19 cellular contexts compared by ENCODE assay signal in genomic region chr6:130908188-130908587, GRCh38.
DNase-seq lines count a peak whose midpoint lies in the region; ATAC-seq and TF ChIP-seq lines count a peak whose summit lies in the region.
"Had no signal": no experiment of that assay in that cellular context is flagged by ENCODE, and none has a peak within 500 bp of the region (broad histone marks: within the 10 kb centered on the region; RNA-seq: fewer than 3 reads in every experiment).

No MANE protein-coding gene starts in this region.

- H3K9ac ChIP-seq in adipocyte (ENCODE audit: low read length), result no peak overlapping the region
- H3K9ac ChIP-seq: parathyroid adenoma had no signal

- CTCF ChIA-PET in Caco-2 (lab: Charles Lee), result no interaction called here

- peaks cover 9% of the 10 kb centered on the region for H3K9me3 ChIP-seq in adipocyte (ENCODE audit: control insufficient read depth, low read length)
- no peaks in the 10 kb centered on the region for H3K9me3 ChIP-seq in Caco-2
- no peaks in the 10 kb centered on the region for H3K9me3 ChIP-seq in body of pancreas

- no peak overlapping the region for H3K27ac ChIP-seq in body of pancreas
- H3K27ac ChIP-seq: parathyroid adenoma had no signal

- DNase-seq in GM20000 (ENCODE audit: low spot score) (peak; percentile 13), adipocyte (ENCODE audit: low read depth) (peak; percentile 41), Caco-2 (no peak), body of pancreas (no peak), NCI-H2029 treated with DMSO at 0.1 percent for 48 hours (lab: John Stamatoyannopoulos, UW) (no peak), SK-N-DZ (ENCODE audit: low spot score) (no peak)
- DNase-seq: activated naive CD8-positive, alpha-beta T cell treated with anti-CD3 and anti-CD28 coated beads, Interleukin-2, amount 50 U/mL, for 24 hours; activated T-cell treated with anti-CD3 and anti-CD28 coated beads, Interleukin-2, amount 50 U/mL, for 1 hour; cerebellar nuclear complex; glutamatergic neuron; HCEC 1CT; Karpas-422; kidney; NCI-H524; T-helper 1 cell had no signal

- TF ChIP-seq CTCF in GM20000 (IDR thresholded peaks at IDR 0.05; ENCODE audit: extremely low read depth, missing control alignments), result no peak
- TF ChIP-seq CTCF in Caco-2 (IDR thresholded peaks at IDR 0.05; ENCODE audit: insufficient read depth in 1 of 2, low read depth in 1 of 2, low read length in 1 of 2, severe bottlenecking in 1 of 2, unreplicated experiment in 1 of 2), result no peak
- no peak for TF ChIP-seq CTCF in body of pancreas (IDR thresholded peaks at IDR 0.05)

- ATAC-seq in GM18502 (IDR thresholded peaks at IDR 0.05; ENCODE audit: poor library complexity, unreplicated experiment) (peak; percentile 74), HG02852 (IDR thresholded peaks at IDR 0.05; ENCODE audit: unreplicated experiment) (peak; percentile 77), body of pancreas (no peak)
- ATAC-seq: activated naive CD8-positive, alpha-beta T cell treated with anti-CD3 and anti-CD28 coated beads, Interleukin-2, amount 50 U/mL, for 24 hours had no signal

- H3K27ac Mint-ChIP-seq in Caco-2 (ENCODE audit: unreplicated experiment), result no peak overlapping the region
- H3K27ac Mint-ChIP-seq: activated naive CD8-positive, alpha-beta T cell treated with anti-CD3 and anti-CD28 coated beads, Interleukin-2, amount 50 U/mL, for 24 hours had no signal

- H3K4me1 Mint-ChIP-seq in Caco-2 (ENCODE audit: low read depth, unreplicated experiment), result no peaks in the 10 kb centered on the region

- H3K36me3 ChIP-seq in adipocyte (ENCODE audit: control insufficient read depth, insufficient read depth, low read length, severe bottlenecking) (no peaks in the 10 kb centered on the region), Caco-2 (ENCODE audit: control insufficient read depth, insufficient read depth, low read length) (no peaks in the 10 kb centered on the region), body of pancreas (replicated peaks in 1 of 2; ENCODE audit: insufficient read depth in 1 of 2, low read depth in 2 of 2) (no peaks in the 10 kb centered on the region)

- H3K4me3 ChIP-seq in adipocyte (ENCODE audit: low read length) (no peak overlapping the region), Caco-2 (ENCODE audit: low read depth, low read length) (no peak overlapping the region), body of pancreas (no peak overlapping the region)
- H3K4me3 ChIP-seq: smooth muscle cell had no signal

- H3K27me3 ChIP-seq in adipocyte (replicated peaks; ENCODE audit: control insufficient read depth, insufficient read depth, low read length) (no peaks in the 10 kb centered on the region), Caco-2 (replicated peaks; ENCODE audit: control insufficient read depth, insufficient read depth, low read length) (no peaks in the 10 kb centered on the region), body of pancreas (no peaks in the 10 kb centered on the region)

- TF ChIP-seq POLR2A in body of pancreas (IDR thresholded peaks at IDR 0.05), result no peak

- POLR2A ChIA-PET in Caco-2 (lab: Charles Lee), result no interaction called here

- H3K36me3 Mint-ChIP-seq in Caco-2 (ENCODE audit: insufficient read depth, unreplicated experiment), result no peaks in the 10 kb centered on the region

- H3K9me3 Mint-ChIP-seq in Caco-2 (ENCODE audit: unreplicated experiment), result no peaks in the 10 kb centered on the region
- H3K9me3 Mint-ChIP-seq: activated naive CD8-positive, alpha-beta T cell treated with anti-CD3 and anti-CD28 coated beads, Interleukin-2, amount 50 U/mL, for 24 hours had no signal

- BruUV-seq in Caco-2 (replicated peaks; lab: Mats Ljungman, UMichigan), result no TSS peak

- no peaks in the 10 kb centered on the region for H3K27me3 Mint-ChIP-seq in Caco-2 (ENCODE audit: insufficient read depth, unreplicated experiment)
- H3K27me3 Mint-ChIP-seq: activated naive CD8-positive, alpha-beta T cell treated with anti-CD3 and anti-CD28 coated beads, Interleukin-2, amount 50 U/mL, for 24 hours had no signal

- peaks cover 18% of the 10 kb centered on the region for H3K4me1 ChIP-seq in adipocyte (ENCODE audit: control insufficient read depth, insufficient read depth, low read length)
- 0 out of 2 replicates have a peak, but pooled peaks cover 4% of the 10 kb centered on the region for H3K4me1 ChIP-seq in Caco-2
- no peaks in the 10 kb centered on the region for H3K4me1 ChIP-seq in body of pancreas
- H3K4me1 ChIP-seq: parathyroid adenoma had no signal

- no peak overlapping the region for H3K4me3 Mint-ChIP-seq in Caco-2 (ENCODE audit: unreplicated experiment)
- H3K4me3 Mint-ChIP-seq: activated naive CD8-positive, alpha-beta T cell treated with anti-CD3 and anti-CD28 coated beads, Interleukin-2, amount 50 U/mL, for 24 hours had no signal

- intact Hi-C loops in Caco-2 (cut with micrococcal nuclease; ENCODE audit: unreplicated experiment) (no loop called here), body of pancreas (cut with DNase I) (no loop called here)

Comparison
In these comparisons a context has a peak if more than half of its experiments do, and no peak if none do; other contexts are left out.
1. DNase-seq: peak in GM20000 (single experiment) and adipocyte (single experiment); none in Caco-2 (0 of 2), body of pancreas (0 of 4), NCI-H2029 treated with DMSO at 0.1 percent for 48 hours (single experiment) and SK-N-DZ (single experiment).